In the genomic region with DNA sequence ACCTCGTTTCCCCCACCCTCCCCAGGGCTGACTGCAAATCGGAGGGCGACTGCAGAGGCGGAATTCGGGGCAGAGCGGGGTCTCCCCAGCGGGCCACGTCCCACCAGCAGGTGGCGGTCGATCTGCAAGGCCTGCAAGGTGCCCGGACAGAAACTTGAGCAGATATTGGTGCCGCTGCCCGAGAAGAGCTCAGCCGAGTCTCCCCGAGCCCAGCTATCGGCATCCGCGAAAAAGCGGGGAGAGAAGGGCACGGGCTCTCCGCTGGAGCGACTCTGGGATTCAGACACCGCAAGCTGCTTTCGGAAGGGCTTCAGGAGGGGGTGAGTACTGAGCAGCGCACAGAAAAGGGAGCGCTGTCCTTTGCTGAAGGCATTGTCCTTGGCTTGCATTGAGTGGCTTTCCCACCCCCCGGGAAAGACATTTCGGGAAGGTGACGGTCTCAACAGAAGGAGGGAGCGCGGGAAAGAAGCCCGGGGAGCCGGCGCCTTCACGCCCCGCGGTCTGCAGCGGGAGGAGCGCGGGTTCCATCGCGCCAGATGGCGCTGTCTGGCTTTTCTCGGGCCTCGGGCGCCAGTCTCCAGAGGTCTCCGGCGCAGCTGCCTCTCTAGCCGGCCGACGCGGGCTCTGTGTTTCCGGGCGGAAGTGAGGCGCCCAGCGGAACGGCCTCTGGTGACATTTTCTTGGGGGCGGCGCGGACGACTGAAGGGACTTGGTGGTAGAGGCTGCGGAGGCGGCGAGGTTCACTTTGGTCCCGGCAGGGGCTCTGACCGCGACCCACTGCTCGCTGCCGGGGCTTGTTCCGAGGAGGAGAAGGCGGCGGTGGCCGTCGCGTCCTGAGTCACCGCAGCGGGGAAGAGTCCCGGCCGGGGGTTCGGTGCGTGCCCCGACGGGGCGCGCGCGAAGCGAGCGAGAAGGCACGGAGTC, we compare ENCODE assay signal across 8 cellular contexts.
A peak's percentile ranks its signal among the peaks of the same experiment; 100 is the strongest.
DNase-seq lines count a peak whose midpoint lies in the region; ATAC-seq and TF ChIP-seq lines count a peak whose summit lies in the region.

No MANE protein-coding gene starts in this region.

- no peaks in the 10 kb centered on the region for H3K4me1 ChIP-seq in esophagus (ENCODE audit: control insufficient read depth in 2 of 2, insufficient read depth in 2 of 2, low read length in 1 of 2)
- H3K4me1 ChIP-seq in mucosa of stomach (ENCODE audit: control insufficient read depth, insufficient read depth, low read length) = peaks cover 3% of the 10 kb centered on the region

- peak; percentile 21; the same call in 1 of the 2 replicates for TF ChIP-seq EP300 in Ishikawa (IDR thresholded peaks at IDR 0.05; ENCODE audit: borderline replicate concordance)

- ATAC-seq in GM21619 (IDR thresholded peaks at IDR 0.05; ENCODE audit: unreplicated experiment) = peak; percentile 82

- peak; percentile 73 for TF ChIP-seq RAD21 in Ishikawa (IDR thresholded peaks at IDR 0.05; ENCODE audit: low read depth)

- H3K36me3 ChIP-seq in esophagus (ENCODE audit: control insufficient read depth in 2 of 2, insufficient read depth in 2 of 2, low read length in 1 of 2) (no peaks in the 10 kb centered on the region), mucosa of stomach (ENCODE audit: control insufficient read depth, insufficient read depth, low read length) (no peaks in the 10 kb centered on the region)

- H3K27ac ChIP-seq in esophagus (ENCODE audit: low read depth in 2 of 2, low read length in 1 of 2) = peak overlapping the region; percentile 88 to 94

- H3K9me3 ChIP-seq in esophagus (ENCODE audit: control insufficient read depth in 2 of 2, insufficient read depth in 1 of 2, low read depth in 1 of 2, low read length in 1 of 2) (no peaks in the 10 kb centered on the region), mucosa of stomach (ENCODE audit: control insufficient read depth, low read length) (no peaks in the 10 kb centered on the region)

- H3K27me3 ChIP-seq in esophagus (ENCODE audit: control insufficient read depth in 1 of 2, insufficient read depth in 2 of 2, low read length in 2 of 2) (no peaks in the 10 kb centered on the region), mucosa of stomach (ENCODE audit: control insufficient read depth, insufficient read depth, low read length) (no peaks in the 10 kb centered on the region)

- peak overlapping the region; percentile 90 for H3K9ac ChIP-seq in mucosa of stomach (ENCODE audit: low read length)

- DNase-seq in DMS79 (lab: John Stamatoyannopoulos, UW) = peak; percentile 88
- peak; percentile 95 for DNase-seq in OCI-M1 (lab: John Stamatoyannopoulos, UW)
- DNase-seq in activated T-cell treated with anti-CD3 and anti-CD28 coated beads, Interleukin-2, amount 50 U/mL, for 1 hour = peak; percentile 92
- peak; percentile 98 for DNase-seq in stimulated activated CD8-positive, alpha-beta memory T cell treated with anti-CD3 and anti-CD28 coated beads, Interleukin-4, amount 100 ng/mL, for 48 hours

- H3K4me3 ChIP-seq in esophagus (ENCODE audit: low read depth in 1 of 2, low read length in 2 of 2) = peak overlapping the region; percentile 83 to 99
- H3K4me3 ChIP-seq in mucosa of stomach (ENCODE audit: low read length) = peak overlapping the region; percentile 100

- WGBS in esophagus, 2 donors = 0% methylated on average over 90 of the region's 90 CpGs

TF ChIP-seq in Ishikawa, 13 proteins besides CTCF, POLR2A, EP300 and RAD21:
- TF ChIP-seq TEAD4 (IDR thresholded peaks at IDR 0.05) = peak; percentile 29; the same call in 1 of the 2 replicates
- TF ChIP-seq TCF12 (IDR thresholded peaks at IDR 0.05; ENCODE audit: low read depth) = peak; percentile 79
- TF ChIP-seq TAF1 (IDR thresholded peaks at IDR 0.05; ENCODE audit: low read depth) = peak; percentile 84
- 0 out of 2 replicates have a peak, but pooled peaks have one; percentile 30 for TF ChIP-seq FOXM1 (IDR thresholded peaks at IDR 0.05; ENCODE audit: borderline replicate concordance, low read depth)
- TF ChIP-seq, protein P1, sequence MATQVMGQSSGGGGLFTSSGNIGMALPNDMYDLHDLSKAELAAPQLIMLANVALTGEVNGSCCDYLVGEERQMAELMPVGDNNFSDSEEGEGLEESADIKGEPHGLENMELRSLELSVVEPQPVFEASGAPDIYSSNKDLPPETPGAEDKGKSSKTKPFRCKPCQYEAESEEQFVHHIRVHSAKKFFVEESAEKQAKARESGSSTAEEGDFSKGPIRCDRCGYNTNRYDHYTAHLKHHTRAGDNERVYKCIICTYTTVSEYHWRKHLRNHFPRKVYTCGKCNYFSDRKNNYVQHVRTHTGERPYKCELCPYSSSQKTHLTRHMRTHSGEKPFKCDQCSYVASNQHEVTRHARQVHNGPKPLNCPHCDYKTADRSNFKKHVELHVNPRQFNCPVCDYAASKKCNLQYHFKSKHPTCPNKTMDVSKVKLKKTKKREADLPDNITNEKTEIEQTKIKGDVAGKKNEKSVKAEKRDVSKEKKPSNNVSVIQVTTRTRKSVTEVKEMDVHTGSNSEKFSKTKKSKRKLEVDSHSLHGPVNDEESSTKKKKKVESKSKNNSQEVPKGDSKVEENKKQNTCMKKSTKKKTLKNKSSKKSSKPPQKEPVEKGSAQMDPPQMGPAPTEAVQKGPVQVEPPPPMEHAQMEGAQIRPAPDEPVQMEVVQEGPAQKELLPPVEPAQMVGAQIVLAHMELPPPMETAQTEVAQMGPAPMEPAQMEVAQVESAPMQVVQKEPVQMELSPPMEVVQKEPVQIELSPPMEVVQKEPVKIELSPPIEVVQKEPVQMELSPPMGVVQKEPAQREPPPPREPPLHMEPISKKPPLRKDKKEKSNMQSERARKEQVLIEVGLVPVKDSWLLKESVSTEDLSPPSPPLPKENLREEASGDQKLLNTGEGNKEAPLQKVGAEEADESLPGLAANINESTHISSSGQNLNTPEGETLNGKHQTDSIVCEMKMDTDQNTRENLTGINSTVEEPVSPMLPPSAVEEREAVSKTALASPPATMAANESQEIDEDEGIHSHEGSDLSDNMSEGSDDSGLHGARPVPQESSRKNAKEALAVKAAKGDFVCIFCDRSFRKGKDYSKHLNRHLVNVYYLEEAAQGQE (IDR thresholded peaks at IDR 0.05; ENCODE audit: low read depth) = no peak
- peak; percentile 52 for TF ChIP-seq EGR1 (IDR thresholded peaks at IDR 0.05)
- TF ChIP-seq ZBTB7A (IDR thresholded peaks at IDR 0.05; ENCODE audit: low read depth) = peak; percentile 96
- TF ChIP-seq, protein P2, sequence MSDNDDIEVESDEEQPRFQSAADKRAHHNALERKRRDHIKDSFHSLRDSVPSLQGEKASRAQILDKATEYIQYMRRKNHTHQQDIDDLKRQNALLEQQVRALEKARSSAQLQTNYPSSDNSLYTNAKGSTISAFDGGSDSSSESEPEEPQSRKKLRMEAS (IDR thresholded peaks at IDR 0.05) = peak; percentile 51
- TF ChIP-seq YY1 (IDR thresholded peaks at IDR 0.05; ENCODE audit: low read depth) = peak; percentile 82
- no peak; the same call in 1 of the 2 replicates for TF ChIP-seq CEBPB (IDR thresholded peaks at IDR 0.05)
- TF ChIP-seq NFIC (IDR thresholded peaks at IDR 0.05) = peak; percentile 12; the same call in 1 of the 2 replicates
- TF ChIP-seq CREB1 (IDR thresholded peaks at IDR 0.05; ENCODE audit: low read depth) = peak; percentile 59; the same call in 1 of the 2 replicates
- TF ChIP-seq, protein P3, sequence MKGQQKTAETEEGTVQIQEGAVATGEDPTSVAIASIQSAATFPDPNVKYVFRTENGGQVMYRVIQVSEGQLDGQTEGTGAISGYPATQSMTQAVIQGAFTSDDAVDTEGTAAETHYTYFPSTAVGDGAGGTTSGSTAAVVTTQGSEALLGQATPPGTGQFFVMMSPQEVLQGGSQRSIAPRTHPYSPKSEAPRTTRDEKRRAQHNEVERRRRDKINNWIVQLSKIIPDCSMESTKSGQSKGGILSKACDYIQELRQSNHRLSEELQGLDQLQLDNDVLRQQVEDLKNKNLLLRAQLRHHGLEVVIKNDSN (IDR thresholded peaks at IDR 0.05) = peak; percentile 10; the same call in 1 of the 2 replicates

Comparison
In these comparisons a context has a peak if more than half of its experiments do, and no peak if none do; other contexts are left out.
1. Peak in every context shown above with its lines: DNase-seq, ATAC-seq, H3K4me3 ChIP-seq and H3K27ac ChIP-seq.